Comparison of ENCODE assay signal across 9 cellular contexts in genomic region chr4:143700060-143700419, GRCh38. TPM values are rescaled to one million over a fixed set of nuclear protein-coding genes. Genes with fewer than 3 reads are reported as not detected.
DNase-seq lines count a peak whose midpoint lies in the region; ATAC-seq and TF ChIP-seq lines count a peak whose summit lies in the region.
"Had no signal": no experiment of that assay in that cellular context is flagged by ENCODE, and none has a peak within 500 bp of the region (broad histone marks: within the 10 kb centered on the region; RNA-seq: fewer than 3 reads in every experiment).

No MANE protein-coding gene starts in this region.

- in situ Hi-C loops in brain microvascular endothelial cell (cut with HindIII; ENCODE audit: low pct_ligation_motif_present, low sequenced_read_pairs) = no loop called here

- H3K27me3 ChIP-seq in brain microvascular endothelial cell (replicated peaks) = peaks cover 19% of the 10 kb centered on the region

- H3K9me3 Mint-ChIP-seq in activated T-cell treated with anti-CD3 and anti-CD28 coated beads, Interleukin-2, amount 50 U/mL, for 72 hours = no peaks in the 10 kb centered on the region
- peaks cover 3% of the 10 kb centered on the region for H3K9me3 Mint-ChIP-seq in activated T-cell treated with anti-CD3 and anti-CD28 coated beads, Interleukin-2, amount 50 U/mL, for 24 hours

- H3K4me1 Mint-ChIP-seq in activated T-cell treated with anti-CD3 and anti-CD28 coated beads, Interleukin-2, amount 50 U/mL, for 72 hours (ENCODE audit: low read depth) = peaks cover 10% of the 10 kb centered on the region
- peaks cover 12% of the 10 kb centered on the region for H3K4me1 Mint-ChIP-seq in activated T-cell treated with anti-CD3 and anti-CD28 coated beads, Interleukin-2, amount 50 U/mL, for 24 hours (ENCODE audit: low read depth)

- H3K4me3 Mint-ChIP-seq in activated T-cell treated with anti-CD3 and anti-CD28 coated beads, Interleukin-2, amount 50 U/mL, for 72 hours = peak overlapping the region; percentile 47 to 78
- no peak overlapping the region for H3K4me3 Mint-ChIP-seq in activated T-cell treated with anti-CD3 and anti-CD28 coated beads, Interleukin-2, amount 50 U/mL, for 24 hours

- H3K36me3 ChIP-seq in brain microvascular endothelial cell (replicated peaks) (no peaks in the 10 kb centered on the region), urinary bladder (ENCODE audit: insufficient read depth) (no peaks in the 10 kb centered on the region)

- peaks cover 0 to 2% of the 10 kb centered on the region in 2 donors for H3K36me3 Mint-ChIP-seq in activated T-cell treated with anti-CD3 and anti-CD28 coated beads, Interleukin-2, amount 50 U/mL, for 72 hours (ENCODE audit: insufficient read depth in 2 of 2)
- no peaks in the 10 kb centered on the region for H3K36me3 Mint-ChIP-seq in activated T-cell treated with anti-CD3 and anti-CD28 coated beads, Interleukin-2, amount 50 U/mL, for 24 hours (ENCODE audit: low read depth)

- peak; percentile 3 to 10 for DNase-seq in activated T-cell treated with anti-CD3 and anti-CD28 coated beads, Interleukin-2, amount 50 U/mL, for 72 hours
- DNase-seq in activated T-cell treated with anti-CD3 and anti-CD28 coated beads, Interleukin-2, amount 50 U/mL, for 24 hours = no peak
- no peak for DNase-seq in brain microvascular endothelial cell
- DNase-seq in left lobe of liver (ENCODE audit: low spot score) = no peak
- DNase-seq: midbrain had no signal

- H3K4me1 ChIP-seq in urinary bladder (ENCODE audit: insufficient read depth) = peaks cover 5% of the 10 kb centered on the region

- ATAC-seq in activated T-cell treated with anti-CD3 and anti-CD28 coated beads, Interleukin-2, amount 50 U/mL, for 72 hours (replicated peaks in 1 of 2) = peak; percentile 13 to 48
- peak; percentile 73 for ATAC-seq in left lobe of liver
- no peak for ATAC-seq in HG03469 (IDR thresholded peaks at IDR 0.05; ENCODE audit: unreplicated experiment)
- ATAC-seq in HG03460 (IDR thresholded peaks at IDR 0.05; ENCODE audit: unreplicated experiment) = no peak
- no peak for ATAC-seq in GM21447 (IDR thresholded peaks at IDR 0.05; ENCODE audit: unreplicated experiment)

- no peak overlapping the region for H3K27ac ChIP-seq in brain microvascular endothelial cell
- H3K27ac ChIP-seq in urinary bladder (ENCODE audit: low read depth) = no peak overlapping the region

- TF ChIP-seq CTCF in brain microvascular endothelial cell (IDR thresholded peaks at IDR 0.05; ENCODE audit: low read depth, low read length, missing control alignments) = no peak

- WGBS in urinary bladder = under 1% methylated on average over 32 of the region's 32 CpGs

- H3K27me3 Mint-ChIP-seq in activated T-cell treated with anti-CD3 and anti-CD28 coated beads, Interleukin-2, amount 50 U/mL, for 72 hours (ENCODE audit: low read depth) = peaks cover 50% of the 10 kb centered on the region
- peaks cover 62% of the 10 kb centered on the region for H3K27me3 Mint-ChIP-seq in activated T-cell treated with anti-CD3 and anti-CD28 coated beads, Interleukin-2, amount 50 U/mL, for 24 hours

- H3K27ac Mint-ChIP-seq in activated T-cell treated with anti-CD3 and anti-CD28 coated beads, Interleukin-2, amount 50 U/mL, for 72 hours = no peak overlapping the region
- H3K27ac Mint-ChIP-seq in activated T-cell treated with anti-CD3 and anti-CD28 coated beads, Interleukin-2, amount 50 U/mL, for 24 hours = no peak overlapping the region

- H3K4me3 ChIP-seq in brain microvascular endothelial cell (ENCODE audit: low read depth, low read length) (peak overlapping the region; percentile 20), urinary bladder (ENCODE audit: low read depth, low read length) (peak overlapping the region; percentile 40)

RNA-seq across cellular contexts. Expression of gene FREM3, which starts 0.4 kb away (rescaled TPM):
- total RNA-seq in activated T-cell treated with anti-CD3 and anti-CD28 coated beads, Interleukin-2, amount 50 U/mL, for 72 hours = not detected
- total RNA-seq in left lobe of liver (not detected), urinary bladder (1.5 TPM)
- 0.13 TPM for polyA plus RNA-seq in urinary bladder

Comparison
In these comparisons a context has a peak if more than half of its experiments do, and no peak if none do; other contexts are left out.
1. DNase-seq: peak in activated T-cell treated with anti-CD3 and anti-CD28 coated beads, Interleukin-2, amount 50 U/mL, for 72 hours (2 of 2); none in activated T-cell treated with anti-CD3 and anti-CD28 coated beads, Interleukin-2, amount 50 U/mL, for 24 hours (single experiment), brain microvascular endothelial cell (single experiment) and left lobe of liver (single experiment).
2. ATAC-seq: peak in activated T-cell treated with anti-CD3 and anti-CD28 coated beads, Interleukin-2, amount 50 U/mL, for 72 hours (2 of 2) and left lobe of liver (single experiment); none in HG03469 (single experiment), HG03460 (single experiment) and GM21447 (single experiment).